Comparison of ENCODE assay signal across 9 cellular contexts in genomic region chrX:46838482-46838857, GRCh38. TPM values are rescaled to one million over a fixed set of nuclear protein-coding genes. Genes with fewer than 3 reads are reported as not detected.
DNase-seq lines count a peak whose midpoint lies in the region; ATAC-seq and TF ChIP-seq lines count a peak whose summit lies in the region.
"Had no signal": no experiment of that assay in that cellular context is flagged by ENCODE, and none has a peak within 500 bp of the region (broad histone marks: within the 10 kb centered on the region; RNA-seq: fewer than 3 reads in every experiment).

No MANE protein-coding gene starts in this region.

- H3K4me2 ChIP-seq in PC-9: peak overlapping the region; percentile 72
- no peak overlapping the region for H3K4me2 ChIP-seq in neuronal stem cell (ENCODE audit: insufficient read depth, low read length, poor library complexity, severe bottlenecking)

- H3K79me1 ChIP-seq in neuronal stem cell (ENCODE audit: low read depth, low read length): no peaks in the 10 kb centered on the region

- no peak overlapping the region for H3K14ac ChIP-seq in neuronal stem cell (ENCODE audit: low read length)

- H3K27ac Mint-ChIP-seq in endothelial cell (ENCODE audit: unreplicated experiment): no peak overlapping the region

- no peaks in the 10 kb centered on the region for H4K20me1 ChIP-seq in PC-9 (ENCODE audit: insufficient read depth)

- no peak overlapping the region for H2BK5ac ChIP-seq in neuronal stem cell (ENCODE audit: low read length)

- peaks cover 1% of the 10 kb centered on the region for H3K27me3 Mint-ChIP-seq in endothelial cell (ENCODE audit: unreplicated experiment)

- H3K4me3 ChIP-seq in GM12864 (ENCODE audit: low read depth, low read length): peak overlapping the region; percentile 85; the same call in 1 of the 2 replicates
- peak overlapping the region; percentile 65 for H3K4me3 ChIP-seq in PC-9
- H3K4me3 ChIP-seq in psoas muscle: peak overlapping the region; percentile 84
- peak overlapping the region in 1 of 2 donors; percentile 72 for H3K4me3 ChIP-seq in neuronal stem cell (ENCODE audit: low read length in 2 of 2)

- H3F3A ChIP-seq in PC-9 (ENCODE audit: insufficient read depth, low read depth): no peaks in the 10 kb centered on the region

- peak overlapping the region; percentile 98 for H3K4me3 Mint-ChIP-seq in endothelial cell (ENCODE audit: unreplicated experiment)

- H3K27ac ChIP-seq in PC-9 (peak overlapping the region; percentile 68), psoas muscle (no peak overlapping the region), neuronal stem cell (replicated peaks; ENCODE audit: low read length) (no peak overlapping the region)

- no peak overlapping the region for H3K23ac ChIP-seq in neuronal stem cell (ENCODE audit: low read depth, low read length, poor library complexity)

- no peaks in the 10 kb centered on the region for H3K9me3 ChIP-seq in PC-9 (ENCODE audit: insufficient read depth, low read depth)
- H3K9me3 ChIP-seq in psoas muscle: no peaks in the 10 kb centered on the region
- H3K9me3 ChIP-seq in neuronal stem cell (replicated peaks in 1 of 2; ENCODE audit: control insufficient read depth in 2 of 2, insufficient read depth in 1 of 2, low read depth in 1 of 2, low read length in 2 of 2): no peaks in the 10 kb centered on the region

- H3K36me3 Mint-ChIP-seq in endothelial cell (ENCODE audit: low read depth, unreplicated experiment): peaks cover 3% of the 10 kb centered on the region

- H3K9me2 ChIP-seq in PC-9 (ENCODE audit: insufficient read depth): no peaks in the 10 kb centered on the region

- H2AK5ac ChIP-seq in neuronal stem cell (ENCODE audit: low read depth, low read length): no peak overlapping the region

- H2AFZ ChIP-seq in PC-9: no peak overlapping the region
- H2AFZ ChIP-seq in neuronal stem cell (ENCODE audit: low read length): no peak overlapping the region

- H3K4me1 Mint-ChIP-seq in endothelial cell (ENCODE audit: unreplicated experiment): no peaks in the 10 kb centered on the region

- no TSS peak for BruUV-seq in PC-9 (replicated peaks; lab: Mats Ljungman, UMichigan)

- no peaks in the 10 kb centered on the region for H3K9me3 Mint-ChIP-seq in endothelial cell (ENCODE audit: unreplicated experiment)

- H4K91ac ChIP-seq in neuronal stem cell (ENCODE audit: low read depth, low read length, poor library complexity): no peak overlapping the region

- POLR2A ChIA-PET in PC-9 (lab: Charles Lee; ENCODE audit: unreplicated experiment): interaction anchor here (0.6 to 0.7 kb wide), 3 partner anchors 26 to 255 kb away, joined by 3 to 9 read pairs (median 4); no protein-coding TSS in a partner anchor

- H3K4me1 ChIP-seq in PC-9 (replicated peaks; ENCODE audit: insufficient read depth): no peaks in the 10 kb centered on the region; the same call in 1 of the 2 replicates
- H3K4me1 ChIP-seq in psoas muscle: no peaks in the 10 kb centered on the region
- H3K4me1 ChIP-seq in neuronal stem cell (ENCODE audit: control insufficient read depth in 2 of 2, insufficient read depth in 1 of 2, low read depth in 1 of 2, low read length in 2 of 2): no peaks in the 10 kb centered on the region

- peaks cover 49% of the 10 kb centered on the region for H3K79me2 ChIP-seq in PC-9 (ENCODE audit: low read depth)

- H3K18ac ChIP-seq in neuronal stem cell (ENCODE audit: low read length): no peak overlapping the region

- H2BK15ac ChIP-seq in neuronal stem cell (ENCODE audit: low read length): no peak overlapping the region

- no peak overlapping the region for H3K4ac ChIP-seq in neuronal stem cell (ENCODE audit: low read length)

- ATAC-seq in psoas muscle (no peak), GM18873 (IDR thresholded peaks at IDR 0.05; ENCODE audit: low FRiP score, unreplicated experiment) (no peak)

- no peak overlapping the region for H2BK120ac ChIP-seq in neuronal stem cell (ENCODE audit: low read depth, low read length)

- no peak overlapping the region for H3K9ac ChIP-seq in neuronal stem cell (ENCODE audit: low read depth, low read length, poor library complexity)

- intact Hi-C loops in PC-9 (cut with micrococcal nuclease; ENCODE audit: unreplicated experiment): loop anchor here (1.0 kb wide), 1 partner anchor 26 kb away; no protein-coding TSS in a partner anchor
- intact Hi-C loops in psoas muscle (cut with DNase I): loop anchor here in 1 of 2 donors (5.0 kb wide), 1 partner anchor 74 kb away; the partner anchor contains the start of gene JADE3

- no peak for DNase-seq in GM12864 (ENCODE audit: low read depth)
- DNase-seq in PC-9: no peak
- no peak for DNase-seq in endothelial cell (ENCODE audit: low spot score)
- DNase-seq in psoas muscle: no peak
- no peak for DNase-seq in NCI-H510A (lab: John Stamatoyannopoulos, UW)
- DNase-seq in neuronal stem cell (ENCODE audit: low spot score): no peak
- no peak for DNase-seq in mucosa of gallbladder (ENCODE audit: low spot score)
- DNase-seq: NCI-H187 treated with DMSO at 0.1 percent for 48 hours had no signal

- no peaks in the 10 kb centered on the region for H3K36me3 ChIP-seq in PC-9 (ENCODE audit: low read depth)
- no peaks in the 10 kb centered on the region for H3K36me3 ChIP-seq in psoas muscle (ENCODE audit: insufficient read depth in 1 of 2, low read depth in 1 of 2)
- no peaks in the 10 kb centered on the region for H3K36me3 ChIP-seq in neuronal stem cell (replicated peaks in 1 of 2; ENCODE audit: control insufficient read depth in 2 of 2, insufficient read depth in 2 of 2, low read length in 2 of 2)

- no peak overlapping the region for H2BK12ac ChIP-seq in neuronal stem cell (ENCODE audit: low read length)

- TF ChIP-seq CTCF in GM12864 (IDR thresholded peaks at IDR 0.05; ENCODE audit: low read depth, low read length, missing control alignments) (no peak), PC-9 (conservative IDR thresholded peaks at IDR 0.05) (no peak), endothelial cell (IDR thresholded peaks at IDR 0.05; ENCODE audit: unreplicated experiment) (no peak), psoas muscle (IDR thresholded peaks at IDR 0.05) (no peak)

- WGBS in psoas muscle, 3 donors: 28 to 40% (median 39%) methylated on average over 1 of the region's 1 CpG
- no CpG with 5 or more reads among the region's 1 CpG for WGBS in neuronal stem cell (ENCODE audit: extremely low coverage in 2 of 2, insufficient read length in 2 of 2, insufficient replicate concordance in 1 of 2), 2 donors

- CTCF ChIA-PET in PC-9 (lab: Charles Lee): no interaction called here

- H3K27me3 ChIP-seq in PC-9 (ENCODE audit: insufficient read depth, low read depth): no peaks in the 10 kb centered on the region
- H3K27me3 ChIP-seq in psoas muscle (ENCODE audit: insufficient read depth in 3 of 3, low read length in 2 of 3): no peaks in the 10 kb centered on the region
- peaks cover 0 to 1% (median 0%) of the 10 kb centered on the region in 3 experiments for H3K27me3 ChIP-seq in neuronal stem cell (ENCODE audit: control insufficient read depth in 3 of 3, insufficient read depth in 3 of 3, low read depth in 1 of 3, low read length in 3 of 3)

- H4K8ac ChIP-seq in neuronal stem cell (ENCODE audit: low read depth, low read length): no peak overlapping the region

RNA-seq across cellular contexts. Expression of gene RP2, which starts 1.6 kb away (rescaled TPM):
- total RNA-seq in PC-9 (2021) (7.8 and 11.2 TPM in 2 replicates), endothelial cell (ENCODE audit: unreplicated experiment) (16.6 TPM), psoas muscle (1 to 10 TPM; 1.6 to 2.4 (median 2.1) TPM), mucosa of gallbladder (13.1 TPM)
- polyA plus RNA-seq in psoas muscle: 1 to 10 TPM; 1.5 to 2.7 (median 1.7) TPM
- 7.9 TPM for polyA plus RNA-seq in neuronal stem cell (2013, experiment 1 of 2)
- 8.2 TPM for polyA plus RNA-seq in neuronal stem cell (2013, experiment 2 of 2)
